ENCODE assay signal across 28 cellular contexts in genomic region chr4:58669783-58670182, GRCh38.
"Had no signal": no experiment of that assay in that cellular context is flagged by ENCODE, and none has a peak within 500 bp of the region (broad histone marks: within the 10 kb centered on the region; RNA-seq: fewer than 3 reads in every experiment).

No MANE protein-coding gene starts in this region.

- H3K9me3 ChIP-seq: colonic mucosa, MG63, Peyer's patch, SJSA1 had no signal

- ATAC-seq: activated CD4-positive, CD25-positive, alpha-beta regulatory T cell treated with anti-CD3 and anti-CD28 coated beads, Interleukin-2, amount 50 U/mL, for 24 hours; activated CD8-positive, alpha-beta T cell treated with anti-CD3 and anti-CD28 coated beads, Interleukin-2, amount 10 ng/mL, durations not matched to agents 7 days and 5 days; SK-N-SH treated with all-trans-retinoic acid at 6 μM for 48 hours; T-cell had no signal

- H3K27ac ChIP-seq: breast epithelium, colonic mucosa, Peyer's patch, RWPE1, SJSA1 had no signal

- H3K36me3 ChIP-seq: breast epithelium, colonic mucosa, MG63, Peyer's patch, SJSA1 had no signal

- H3K4me1 ChIP-seq: breast epithelium, colonic mucosa, Peyer's patch, SJSA1 had no signal

- H3K4me3 ChIP-seq: breast epithelium, colonic mucosa, MG63, Peyer's patch, SJSA1 had no signal

- H3K27me3 ChIP-seq: breast epithelium, colonic mucosa, MG63, Peyer's patch, SJSA1 had no signal

- DNase-seq: activated CD4-positive, alpha-beta T cell treated with anti-CD3 and anti-CD28 coated beads for 4 hours; activated CD4-positive, alpha-beta T cell treated with anti-CD3 and anti-CD28 coated beads, Interleukin-2, amount 50 U/mL, for 4 hours; activated CD8-positive, alpha-beta memory T cell treated with anti-CD3 and anti-CD28 coated beads, Interleukin-2, amount 50 U/mL, for 48 hours; activated CD8-positive, alpha-beta T cell treated with anti-CD3 and anti-CD28 coated beads, Interleukin-2, amount 10 ng/mL, durations not matched to agents 7 days and 5 days; activated naive CD4-positive, alpha-beta T cell treated with anti-CD3 and anti-CD28 coated beads, Interleukin-2, amount 50 U/mL, for 16 hours; activated T-cell treated with anti-CD3 and anti-CD28 coated beads, Interleukin-2, amount 50 U/mL, for 1 hour; aorta; caudate nucleus; colonic mucosa; KG1; MG63; NCI-H146; NCI-H187 treated with DMSO at 0.1 percent for 48 hours; NCI-H2171; NCI-H2227 treated with DMSO at 0.1 percent for 48 hours; NCI-H446 treated with DMSO at 0.1 percent for 48 hours; NCI-H524 treated with DMSO at 0.1 percent for 48 hours; NCI-H82; Peyer's patch; Right ventricle myocardium superior; T-cell; T-helper 2 cell; T1000 had no signal
